Comparison of ENCODE assay signal across 15 cellular contexts in genomic region chr19:6490134-6490533, GRCh38. TPM values are rescaled to one million over a fixed set of nuclear protein-coding genes. Genes with fewer than 3 reads are reported as not detected.
A peak's percentile ranks its signal among the peaks of the same experiment; 100 is the strongest.
DNase-seq lines count a peak whose midpoint lies in the region; ATAC-seq and TF ChIP-seq lines count a peak whose summit lies in the region.
"Had no signal": no experiment of that assay in that cellular context is flagged by ENCODE, and none has a peak within 500 bp of the region (broad histone marks: within the 10 kb centered on the region; RNA-seq: fewer than 3 reads in every experiment).

No MANE protein-coding gene starts in this region.

- ATAC-seq in CD4-positive, CD25-positive, alpha-beta regulatory T cell (ENCODE audit: low read depth in 2 of 2) = no peak
- no peak for ATAC-seq in activated B cell treated with CpG ODN at 0.5 μM for 24 hours (ENCODE audit: low read depth)
- ATAC-seq: lower lobe of right lung, PC-3 had no signal

- TF ChIP-seq CTCF in GM06990 (IDR thresholded peaks at IDR 0.05; ENCODE audit: insufficient read depth, low read length, poor library complexity, severe bottlenecking) = no peak
- no peak for TF ChIP-seq CTCF in activated B cell treated with CpG ODN at 0.5 μM for 24 hours (IDR thresholded peaks at IDR 0.05)
- TF ChIP-seq CTCF in uterus (IDR thresholded peaks at IDR 0.05) = no peak

- POLR2A ChIA-PET in activated B cell treated with CpG ODN at 0.5 μM for 24 hours (lab: Charles Lee) = interaction anchor here (0.9 to 2.8 kb wide), 5 partner anchors 9 to 141 kb away, joined by 3 to 18 read pairs (median 4); partner anchors contain the start of genes DENND1C and KHSRP

- H3K27me3 ChIP-seq in CD4-positive, CD25-positive, alpha-beta regulatory T cell (ENCODE audit: control insufficient read depth, insufficient read depth, low read length) = no peaks in the 10 kb centered on the region
- H3K27me3 ChIP-seq in GM06990 (replicated peaks; ENCODE audit: control insufficient read depth, insufficient read depth, low read length) = no peaks in the 10 kb centered on the region
- H3K27me3 ChIP-seq in effector memory CD4-positive, alpha-beta T cell (replicated peaks; ENCODE audit: control insufficient read depth, insufficient read depth, low read length, poor library complexity, severe bottlenecking) = no peaks in the 10 kb centered on the region
- H3K27me3 ChIP-seq in uterus = no peaks in the 10 kb centered on the region

- no peak overlapping the region for H3K27ac ChIP-seq in CD4-positive, CD25-positive, alpha-beta regulatory T cell (ENCODE audit: insufficient read depth, low read length, poor library complexity, severe bottlenecking)
- no peak overlapping the region for H3K27ac ChIP-seq in effector memory CD4-positive, alpha-beta T cell (ENCODE audit: insufficient read depth, low read length, poor library complexity, severe bottlenecking)
- H3K27ac ChIP-seq in uterus = no peak overlapping the region
- H3K27ac ChIP-seq: lower lobe of right lung, WERI-Rb-1 had no signal

- peaks cover 0 to 14% (median 6%) of the 10 kb centered on the region in 4 donors for H3K4me1 Mint-ChIP-seq in CD4-positive, CD25-positive, alpha-beta regulatory T cell
- H3K4me1 Mint-ChIP-seq in activated B cell treated with CpG ODN at 0.5 μM for 24 hours = peaks cover 13% of the 10 kb centered on the region

- peaks cover 0 to 8% (median 2%) of the 10 kb centered on the region in 7 donors for H3K9me3 Mint-ChIP-seq in CD4-positive, CD25-positive, alpha-beta regulatory T cell
- no peaks in the 10 kb centered on the region for H3K9me3 Mint-ChIP-seq in activated B cell treated with CpG ODN at 0.5 μM for 24 hours

- CTCF ChIA-PET in activated B cell treated with CpG ODN at 0.5 μM for 24 hours (lab: Charles Lee) = no interaction called here

- H3K36me3 ChIP-seq in CD4-positive, CD25-positive, alpha-beta regulatory T cell (ENCODE audit: control insufficient read depth, insufficient read depth, low read length) = no peaks in the 10 kb centered on the region
- H3K36me3 ChIP-seq in GM06990 (ENCODE audit: control insufficient read depth, insufficient read depth, low read length) (no peaks in the 10 kb centered on the region), uterus (no peaks in the 10 kb centered on the region)
- H3K36me3 ChIP-seq in effector memory CD4-positive, alpha-beta T cell (ENCODE audit: control insufficient read depth, insufficient read depth, low read length) = no peaks in the 10 kb centered on the region
- H3K36me3 ChIP-seq: lower lobe of right lung, WERI-Rb-1 had no signal

- H3K27me3 Mint-ChIP-seq in CD4-positive, CD25-positive, alpha-beta regulatory T cell = no peaks in the 10 kb centered on the region
- no peaks in the 10 kb centered on the region for H3K27me3 Mint-ChIP-seq in activated B cell treated with CpG ODN at 0.5 μM for 24 hours

- no peaks in the 10 kb centered on the region for H3K36me3 Mint-ChIP-seq in CD4-positive, CD25-positive, alpha-beta regulatory T cell
- peaks cover 1% of the 10 kb centered on the region for H3K36me3 Mint-ChIP-seq in activated B cell treated with CpG ODN at 0.5 μM for 24 hours (ENCODE audit: low read depth)

- intact Hi-C loops in activated B cell treated with CpG ODN at 0.5 μM for 24 hours (cut with micrococcal nuclease) = no loop called here
- intact Hi-C loops in uterus (cut with DNase I; ENCODE audit: low total_unique reads) = no loop called here

- H3K27ac Mint-ChIP-seq in CD4-positive, CD25-positive, alpha-beta regulatory T cell = peak overlapping the region; percentile 53 to 91 (median 65)
- peak overlapping the region; percentile 85 for H3K27ac Mint-ChIP-seq in activated B cell treated with CpG ODN at 0.5 μM for 24 hours

- peak overlapping the region; percentile 57 to 85 (median 80) for H3K4me3 Mint-ChIP-seq in CD4-positive, CD25-positive, alpha-beta regulatory T cell
- H3K4me3 Mint-ChIP-seq in activated B cell treated with CpG ODN at 0.5 μM for 24 hours = peak overlapping the region; percentile 84

- in situ Hi-C loops in KBM-7 (cut with MboI; ENCODE audit: low pct_unique_long_range_greater_than_20kb, low sequenced_read_pairs) = no loop called here

- DNase-seq in CD4-positive, CD25-positive, alpha-beta regulatory T cell = no peak
- no peak for DNase-seq in GM06990 (ENCODE audit: extremely low read depth, insufficient read length)
- no peak for DNase-seq in activated B cell treated with CpG ODN at 0.5 μM for 24 hours
- no peak for DNase-seq in effector memory CD4-positive, alpha-beta T cell
- DNase-seq in KBM-7 = no peak
- no peak for DNase-seq in uterus
- DNase-seq in DMS 273 treated with DMSO at 0.1 percent for 48 hours (lab: John Stamatoyannopoulos, UW) = no peak
- DNase-seq: lower lobe of right lung; NCI-H187; NCI-H524; PC-3; stimulated activated CD4-positive, alpha-beta T cell treated with anti-CD3 and anti-CD28 coated beads, Interleukin-15, amount 100 ng/mL, for 24 hours; WERI-Rb-1 had no signal

- peak overlapping the region; percentile 82 for H3K4me3 ChIP-seq in CD4-positive, CD25-positive, alpha-beta regulatory T cell (ENCODE audit: low read depth, low read length)
- H3K4me3 ChIP-seq in GM06990 (replicated peaks; ENCODE audit: low read depth, low read length) = peak overlapping the region; percentile 71
- peak overlapping the region; percentile 31 for H3K4me3 ChIP-seq in effector memory CD4-positive, alpha-beta T cell (ENCODE audit: insufficient read depth, low read depth, low read length, poor library complexity, severe bottlenecking)
- H3K4me3 ChIP-seq in uterus = no peak overlapping the region
- H3K4me3 ChIP-seq: lower lobe of right lung had no signal

- H3K9me3 ChIP-seq in CD4-positive, CD25-positive, alpha-beta regulatory T cell (ENCODE audit: control insufficient read depth in 2 of 2, low read length in 2 of 2) = peaks cover 0 to 3% of the 10 kb centered on the region in 2 experiments
- H3K9me3 ChIP-seq in effector memory CD4-positive, alpha-beta T cell (ENCODE audit: control insufficient read depth, low read length) = no peaks in the 10 kb centered on the region
- H3K9me3 ChIP-seq in uterus = no peaks in the 10 kb centered on the region
- H3K9me3 ChIP-seq: lower lobe of right lung had no signal

- H3K4me1 ChIP-seq in CD4-positive, CD25-positive, alpha-beta regulatory T cell (ENCODE audit: control insufficient read depth, insufficient read depth, low read length, poor library complexity, severe bottlenecking) = peaks cover 7% of the 10 kb centered on the region
- no peaks in the 10 kb centered on the region for H3K4me1 ChIP-seq in effector memory CD4-positive, alpha-beta T cell (ENCODE audit: control insufficient read depth, insufficient read depth, low read length, poor library complexity, severe bottlenecking)
- H3K4me1 ChIP-seq in uterus = no peaks in the 10 kb centered on the region
- H3K4me1 ChIP-seq: lower lobe of right lung had no signal

- TF ChIP-seq POLR2A in uterus (IDR thresholded peaks at IDR 0.05) = no peak

RNA-seq across cellular contexts. Expression of gene DENND1C, which starts 8.5 kb away (rescaled TPM):
- total RNA-seq in CD4-positive, CD25-positive, alpha-beta regulatory T cell = 125 TPM
- polyA plus RNA-seq in CD4-positive, CD25-positive, alpha-beta regulatory T cell = 10 to 100 TPM; 36.9 to 42.4 (median 41.4) TPM
- 90.0 and 95.1 TPM in 2 replicates for total RNA-seq in activated B cell treated with CpG ODN at 0.5 μM for 24 hours
- 1 to 10 TPM in 2 of 4 donors, not detected in 2; 1.4 to 2.1 TPM for total RNA-seq in uterus
- total RNA-seq: MCF 10A, PC-3 had no signal

RNA-seq across cellular contexts. Expression of gene TUBB4A, which starts 12.0 kb away (rescaled TPM):
- total RNA-seq in CD4-positive, CD25-positive, alpha-beta regulatory T cell = 1.3 TPM
- 1 to 10 TPM in 1 of 4 donors, under 1 TPM in 1, not detected in 2; 0.36 to 1.0 TPM for polyA plus RNA-seq in CD4-positive, CD25-positive, alpha-beta regulatory T cell
- total RNA-seq in activated B cell treated with CpG ODN at 0.5 μM for 24 hours (13.2 and 16.8 TPM in 2 replicates), uterus (1 to 10 TPM in 2 of 4 donors, not detected in 2; 2.3 to 4.4 TPM)
- total RNA-seq: MCF 10A had no signal

RNA-seq across cellular contexts. Expression of gene CRB3, which starts 26.1 kb away (rescaled TPM):
- total RNA-seq in CD4-positive, CD25-positive, alpha-beta regulatory T cell = 1.6 TPM
- polyA plus RNA-seq in CD4-positive, CD25-positive, alpha-beta regulatory T cell = 1 to 10 TPM; 2.6 to 5.8 (median 3.7) TPM
- total RNA-seq in activated B cell treated with CpG ODN at 0.5 μM for 24 hours = 8.4 and 8.6 TPM in 2 replicates
- total RNA-seq in uterus = 10 to 100 TPM in 1 of 4 donors, not detected in 3; 10.2 TPM
- total RNA-seq: HT1080 had no signal

RNA-seq across cellular contexts. Expression of gene SLC25A23, which starts 30.5 kb away (rescaled TPM):
- 10.9 TPM for total RNA-seq in CD4-positive, CD25-positive, alpha-beta regulatory T cell
- 10 to 100 TPM in 2 of 4 donors, 1 to 10 TPM in 2; 6.6 to 14.7 (median 11.1) TPM for polyA plus RNA-seq in CD4-positive, CD25-positive, alpha-beta regulatory T cell
- total RNA-seq in activated B cell treated with CpG ODN at 0.5 μM for 24 hours = 50.1 and 50.4 TPM in 2 replicates
- 10 to 100 TPM; 13.8 to 69.1 (median 36.5) TPM for total RNA-seq in uterus

RNA-seq across cellular contexts. Expression of gene TNFSF9, which starts 40.7 kb away (rescaled TPM):
- total RNA-seq in CD4-positive, CD25-positive, alpha-beta regulatory T cell = 4.5 TPM
- 1 to 10 TPM in 1 of 4 donors, under 1 TPM in 3; 0.38 to 2.6 (median 0.50) TPM for polyA plus RNA-seq in CD4-positive, CD25-positive, alpha-beta regulatory T cell
- total RNA-seq in activated B cell treated with CpG ODN at 0.5 μM for 24 hours (6.0 and 7.1 TPM in 2 replicates), uterus (under 1 TPM in 1 of 4 donors, not detected in 3; 0.28 TPM)

Comparison
In these comparisons a context has a peak if more than half of its experiments do, and no peak if none do; other contexts are left out.
1. H3K4me3 ChIP-seq: peak in CD4-positive, CD25-positive, alpha-beta regulatory T cell (single experiment), GM06990 (single experiment) and effector memory CD4-positive, alpha-beta T cell (single experiment); none in uterus (0 of 2).
2. RNA of gene DENND1C, which starts 8.5 kb away (total RNA-seq): 125 TPM in CD4-positive, CD25-positive, alpha-beta regulatory T cell (single experiment) and 90.0 to 95.1 TPM in activated B cell treated with CpG ODN at 0.5 μM for 24 hours; 1.4 to 2.1 TPM in uterus; every median in the first group is over 10 times any median in the second.